In the genomic region with DNA sequence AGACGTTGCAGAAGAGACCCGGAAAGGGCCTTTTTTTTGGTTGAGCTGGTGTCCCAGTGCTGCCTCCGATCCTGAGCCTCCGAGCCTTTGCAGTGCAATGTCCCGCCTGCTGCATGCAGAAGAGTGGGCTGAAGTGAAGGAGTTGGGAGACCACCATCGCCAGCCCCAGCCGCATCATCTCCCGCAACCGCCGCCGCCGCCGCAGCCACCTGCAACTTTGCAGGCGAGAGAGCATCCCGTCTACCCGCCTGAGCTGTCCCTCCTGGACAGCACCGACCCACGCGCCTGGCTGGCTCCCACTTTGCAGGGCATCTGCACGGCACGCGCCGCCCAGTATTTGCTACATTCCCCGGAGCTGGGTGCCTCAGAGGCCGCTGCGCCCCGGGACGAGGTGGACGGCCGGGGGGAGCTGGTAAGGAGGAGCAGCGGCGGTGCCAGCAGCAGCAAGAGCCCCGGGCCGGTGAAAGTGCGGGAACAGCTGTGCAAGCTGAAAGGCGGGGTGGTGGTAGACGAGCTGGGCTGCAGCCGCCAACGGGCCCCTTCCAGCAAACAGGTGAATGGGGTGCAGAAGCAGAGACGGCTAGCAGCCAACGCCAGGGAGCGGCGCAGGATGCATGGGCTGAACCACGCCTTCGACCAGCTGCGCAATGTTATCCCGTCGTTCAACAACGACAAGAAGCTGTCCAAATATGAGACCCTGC, we compare ENCODE assay signal across 9 cellular contexts. TPM values are rescaled to one million over a fixed set of nuclear protein-coding genes. Genes with fewer than 3 reads are reported as not detected.
DNase-seq lines count a peak whose midpoint lies in the region; ATAC-seq and TF ChIP-seq lines count a peak whose summit lies in the region.
"Had no signal": no experiment of that assay in that cellular context is flagged by ENCODE, and none has a peak within 500 bp of the region (broad histone marks: within the 10 kb centered on the region; RNA-seq: fewer than 3 reads in every experiment).

No MANE protein-coding gene starts in this region.

- TF ChIP-seq EP300 in neural cell (conservative IDR thresholded peaks at IDR 0.05; ENCODE audit: poor library complexity, severe bottlenecking), result no peak

- H3K27me3 Mint-ChIP-seq in Caco-2 (ENCODE audit: insufficient read depth, unreplicated experiment), result peaks cover 43% of the 10 kb centered on the region

- no peaks in the 10 kb centered on the region for H3K9me3 Mint-ChIP-seq in Caco-2 (ENCODE audit: unreplicated experiment)

- no peak for TF ChIP-seq RAD21 in neural cell (conservative IDR thresholded peaks at IDR 0.05)

- H3K9me2 ChIP-seq in neural cell (ENCODE audit: insufficient read depth, low read length), result no peaks in the 10 kb centered on the region

- H3K4me1 ChIP-seq in Caco-2, result 0 out of 2 replicates have a peak, but pooled peaks cover 7% of the 10 kb centered on the region

- H3F3A ChIP-seq in neural cell (ENCODE audit: insufficient read depth, low read length, poor library complexity, severe bottlenecking), result no peaks in the 10 kb centered on the region

- no peaks in the 10 kb centered on the region for H3K36me3 Mint-ChIP-seq in Caco-2 (ENCODE audit: insufficient read depth, unreplicated experiment)

- H3K27me3 ChIP-seq in Caco-2 (replicated peaks; ENCODE audit: control insufficient read depth, insufficient read depth, low read length) (peaks cover 3% of the 10 kb centered on the region), MG63 (peaks cover 27% of the 10 kb centered on the region), neural cell (ENCODE audit: insufficient read depth, low read depth, low read length) (peaks cover 100% of the 10 kb centered on the region)

- no peak overlapping the region for H2AFZ ChIP-seq in neural cell (ENCODE audit: low read depth, low read length)

- H3K4me2 ChIP-seq in neural cell (ENCODE audit: low read length), result peak overlapping the region; percentile 36

- H3K4me1 Mint-ChIP-seq in Caco-2 (ENCODE audit: low read depth, unreplicated experiment), result peaks cover 6% of the 10 kb centered on the region

- no peak overlapping the region for H3K27ac ChIP-seq in neural cell (ENCODE audit: low read length)

- CTCF ChIA-PET in Caco-2 (lab: Charles Lee), result interaction anchor here (0.6 kb wide), 1 partner anchor 855 kb away, joined by 3 read pairs; no protein-coding TSS in a partner anchor

- no peaks in the 10 kb centered on the region for H3K79me2 ChIP-seq in neural cell (replicated peaks; ENCODE audit: insufficient read depth, low read length)

- H3K4me3 ChIP-seq in Caco-2 (ENCODE audit: low read depth, low read length), result peak overlapping the region; percentile 38
- H3K4me3 ChIP-seq in MG63, result no peak overlapping the region
- peak overlapping the region; percentile 65 for H3K4me3 ChIP-seq in neural cell (ENCODE audit: low read length)

- H3K9me3 ChIP-seq in Caco-2 (no peaks in the 10 kb centered on the region), MG63 (no peaks in the 10 kb centered on the region), neural cell (ENCODE audit: low read length) (no peaks in the 10 kb centered on the region)

- H3K9ac ChIP-seq in neural cell (ENCODE audit: low read length), result no peak overlapping the region

- DNase-seq in Caco-2, result peak; percentile 19 to 32
- DNase-seq in MG63, result peak; percentile 3
- DNase-seq in ecto neural progenitor cell (ENCODE audit: low spot score), result peak; percentile 77
- DNase-seq in activated gamma-delta T cell treated with Interleukin-2 at 50 U/mL for 16 hours, result no peak

- H3K36me3 ChIP-seq in Caco-2 (ENCODE audit: control insufficient read depth, insufficient read depth, low read length) (no peaks in the 10 kb centered on the region), MG63 (no peaks in the 10 kb centered on the region), neural cell (ENCODE audit: insufficient read depth, low read length) (no peaks in the 10 kb centered on the region)

- BruUV-seq in Caco-2 (replicated peaks; lab: Mats Ljungman, UMichigan), result no TSS peak

- H4K20me1 ChIP-seq in neural cell (ENCODE audit: insufficient read depth), result no peaks in the 10 kb centered on the region

- intact Hi-C loops in Caco-2 (cut with micrococcal nuclease; ENCODE audit: unreplicated experiment), result no loop called here

- H3K27ac Mint-ChIP-seq in Caco-2 (ENCODE audit: unreplicated experiment), result no peak overlapping the region

- TF ChIP-seq CTCF in Caco-2 (IDR thresholded peaks at IDR 0.05; ENCODE audit: insufficient read depth in 1 of 2, low read depth in 1 of 2, low read length in 1 of 2, severe bottlenecking in 1 of 2, unreplicated experiment in 1 of 2) (no peak), neural cell (IDR thresholded peaks at IDR 0.05; ENCODE audit: poor library complexity, severe bottlenecking) (no peak)

- ATAC-seq in GM18498 (IDR thresholded peaks at IDR 0.05; ENCODE audit: unreplicated experiment) (no peak), GM21447 (IDR thresholded peaks at IDR 0.05; ENCODE audit: unreplicated experiment) (no peak), HG03045 (IDR thresholded peaks at IDR 0.05; ENCODE audit: unreplicated experiment) (no peak)

- POLR2A ChIA-PET in Caco-2 (lab: Charles Lee), result no interaction called here

- H3K4me3 Mint-ChIP-seq in Caco-2 (ENCODE audit: unreplicated experiment), result peak overlapping the region; percentile 81

TF ChIP-seq in neural cell, 6 proteins besides CTCF, POLR2A, EP300 and RAD21:
- TF ChIP-seq, protein P1, sequence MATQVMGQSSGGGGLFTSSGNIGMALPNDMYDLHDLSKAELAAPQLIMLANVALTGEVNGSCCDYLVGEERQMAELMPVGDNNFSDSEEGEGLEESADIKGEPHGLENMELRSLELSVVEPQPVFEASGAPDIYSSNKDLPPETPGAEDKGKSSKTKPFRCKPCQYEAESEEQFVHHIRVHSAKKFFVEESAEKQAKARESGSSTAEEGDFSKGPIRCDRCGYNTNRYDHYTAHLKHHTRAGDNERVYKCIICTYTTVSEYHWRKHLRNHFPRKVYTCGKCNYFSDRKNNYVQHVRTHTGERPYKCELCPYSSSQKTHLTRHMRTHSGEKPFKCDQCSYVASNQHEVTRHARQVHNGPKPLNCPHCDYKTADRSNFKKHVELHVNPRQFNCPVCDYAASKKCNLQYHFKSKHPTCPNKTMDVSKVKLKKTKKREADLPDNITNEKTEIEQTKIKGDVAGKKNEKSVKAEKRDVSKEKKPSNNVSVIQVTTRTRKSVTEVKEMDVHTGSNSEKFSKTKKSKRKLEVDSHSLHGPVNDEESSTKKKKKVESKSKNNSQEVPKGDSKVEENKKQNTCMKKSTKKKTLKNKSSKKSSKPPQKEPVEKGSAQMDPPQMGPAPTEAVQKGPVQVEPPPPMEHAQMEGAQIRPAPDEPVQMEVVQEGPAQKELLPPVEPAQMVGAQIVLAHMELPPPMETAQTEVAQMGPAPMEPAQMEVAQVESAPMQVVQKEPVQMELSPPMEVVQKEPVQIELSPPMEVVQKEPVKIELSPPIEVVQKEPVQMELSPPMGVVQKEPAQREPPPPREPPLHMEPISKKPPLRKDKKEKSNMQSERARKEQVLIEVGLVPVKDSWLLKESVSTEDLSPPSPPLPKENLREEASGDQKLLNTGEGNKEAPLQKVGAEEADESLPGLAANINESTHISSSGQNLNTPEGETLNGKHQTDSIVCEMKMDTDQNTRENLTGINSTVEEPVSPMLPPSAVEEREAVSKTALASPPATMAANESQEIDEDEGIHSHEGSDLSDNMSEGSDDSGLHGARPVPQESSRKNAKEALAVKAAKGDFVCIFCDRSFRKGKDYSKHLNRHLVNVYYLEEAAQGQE (IDR thresholded peaks at IDR 0.05; ENCODE audit: borderline replicate concordance), result no peak
- no peak for TF ChIP-seq MXI1 (conservative IDR thresholded peaks at IDR 0.05; ENCODE audit: poor library complexity, severe bottlenecking)
- no peak for TF ChIP-seq SMC3 (conservative IDR thresholded peaks at IDR 0.05; ENCODE audit: poor library complexity)
- no peak for TF ChIP-seq POLR2AphosphoS5 (IDR thresholded peaks at IDR 0.05)
- peak; percentile 85 for TF ChIP-seq EZH2 (IDR thresholded peaks at IDR 0.05; ENCODE audit: borderline replicate concordance, insufficient read depth, low read length, poor library complexity, severe bottlenecking)
- no peak for TF ChIP-seq TAF1 (IDR thresholded peaks at IDR 0.05; ENCODE audit: low read depth)

RNA-seq across cellular contexts. Expression of a gene that starts 0.4 kb away (rescaled TPM):
- total RNA-seq in Caco-2 (2022), result not detected in 2 replicates
- total RNA-seq in MG63 (2014; rRNA removed; shearing (Covaris generic); ENCODE audit: low replicate concordance), result not detected in 2 replicates
- 0.22 TPM in 1 of 2 replicates, not detected in the other for polyA plus RNA-seq in neural cell
- polyA minus RNA-seq in neural cell, result not detected in 2 replicates
- total RNA-seq: lung microvascular endothelial cell had no signal
